ENCODE assay signal across 9 cellular contexts in the genomic region with DNA sequence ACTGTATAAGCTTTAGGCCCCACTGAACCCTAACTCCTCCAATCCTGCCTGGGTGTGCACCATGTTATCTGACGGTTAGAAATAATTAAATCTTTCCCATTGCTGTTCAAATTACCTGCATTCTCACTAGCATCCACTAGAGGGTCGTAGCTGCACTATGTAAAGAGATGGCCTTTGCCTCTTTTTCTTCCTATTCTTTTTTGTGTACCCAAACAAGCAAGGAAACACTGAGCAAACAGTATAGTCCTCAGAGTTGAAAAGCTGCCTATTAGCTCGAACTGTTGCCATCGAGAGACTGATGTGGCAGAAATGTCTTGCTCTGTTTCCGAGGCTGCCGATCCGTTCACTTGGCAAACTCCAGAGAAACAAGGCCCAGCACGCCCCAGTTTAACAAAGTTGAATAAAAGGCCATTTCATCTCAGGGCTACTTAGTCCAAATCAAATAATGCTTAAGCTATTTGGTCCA.
DNase-seq lines count a peak whose midpoint lies in the region; ATAC-seq and TF ChIP-seq lines count a peak whose summit lies in the region.
"Had no signal": no experiment of that assay in that cellular context is flagged by ENCODE, and none has a peak within 500 bp of the region (broad histone marks: within the 10 kb centered on the region; RNA-seq: fewer than 3 reads in every experiment).

No MANE protein-coding gene starts in this region.

- H3K4me1 Mint-ChIP-seq in effector memory CD8-positive, alpha-beta T cell (ENCODE audit: low read depth in 2 of 2), result no peaks in the 10 kb centered on the region

- ATAC-seq in HG02852 (IDR thresholded peaks at IDR 0.05; ENCODE audit: unreplicated experiment) (peak; percentile 79), lung (ENCODE audit: insufficient read depth, low FRiP score) (peak; percentile 89)
- ATAC-seq in effector memory CD8-positive, alpha-beta T cell (replicated peaks), result peak; percentile 61

- no peaks in the 10 kb centered on the region for H3K36me3 Mint-ChIP-seq in effector memory CD8-positive, alpha-beta T cell (ENCODE audit: insufficient read depth)

- peaks cover 7 to 10% of the 10 kb centered on the region in 2 donors for H3K27me3 Mint-ChIP-seq in effector memory CD8-positive, alpha-beta T cell

- no peak overlapping the region for H3K27ac Mint-ChIP-seq in effector memory CD8-positive, alpha-beta T cell

- DNase-seq in AG20443 (ENCODE audit: low spot score) (peak; percentile 54), GM13976 (ENCODE audit: low spot score) (peak; percentile 34), NCI-H128 (lab: John Stamatoyannopoulos, UW; ENCODE audit: unreplicated experiment) (peak; percentile 40), T1000 (lab: John Stamatoyannopoulos, UW) (peak; percentile 19), lung (ENCODE audit: low spot score) (peak; percentile 31), substantia nigra (lab: John Stamatoyannopoulos, UW) (peak in 36 of 49 donors; percentile 1 to 71 (median 33))
- peak; percentile 7 to 31 (median 8) for DNase-seq in effector memory CD8-positive, alpha-beta T cell

- no peaks in the 10 kb centered on the region for H3K4me1 ChIP-seq in lung (ENCODE audit: control insufficient read depth in 2 of 2, insufficient read depth in 2 of 2, low read length in 2 of 2)
- H3K4me1 ChIP-seq: SJSA1 had no signal

- 43 to 49% methylated on average over 8 of the region's 8 CpGs for WGBS in lung, 2 donors

- H3K27me3 ChIP-seq in lung (ENCODE audit: control insufficient read depth, insufficient read depth), result no peaks in the 10 kb centered on the region
- H3K27me3 ChIP-seq: SJSA1 had no signal

- no peaks in the 10 kb centered on the region for H3K36me3 ChIP-seq in lung (ENCODE audit: control insufficient read depth in 2 of 2, insufficient read depth in 2 of 2, low read length in 2 of 2)
- H3K36me3 ChIP-seq: SJSA1 had no signal

- H3K4me3 Mint-ChIP-seq in effector memory CD8-positive, alpha-beta T cell, result no peak overlapping the region

- no peaks in the 10 kb centered on the region for H3K9me3 ChIP-seq in lung (ENCODE audit: control insufficient read depth in 2 of 2, insufficient read depth in 1 of 2, low read length in 1 of 2)
- H3K9me3 ChIP-seq: SJSA1 had no signal

- H3K27ac ChIP-seq in lung (ENCODE audit: low read depth in 1 of 2, low read length in 1 of 2) (no peak overlapping the region), substantia nigra (ENCODE audit: low read depth, low read length, poor library complexity, severe bottlenecking) (peak overlapping the region; percentile 50)
- H3K27ac ChIP-seq: SJSA1 had no signal

- in situ Hi-C loops in GM13976 (cut with MboI; ENCODE audit: low sequenced_read_pairs, unreplicated experiment), result loop anchor here (25.0 kb wide), 2 partner anchors 477 to 727 kb away; partner anchors contain the start of gene CEMIP2

- H3K4me3 ChIP-seq in lung, result no peak overlapping the region
- H3K4me3 ChIP-seq: SJSA1 had no signal

- no peaks in the 10 kb centered on the region for H3K9me3 Mint-ChIP-seq in effector memory CD8-positive, alpha-beta T cell

- TF ChIP-seq CTCF in GM13976 (IDR thresholded peaks at IDR 0.05; ENCODE audit: borderline replicate concordance, control extremely low read depth, extremely low read depth, insufficient read depth, missing control alignments), result peak; percentile 67
- TF ChIP-seq CTCF in lung (IDR thresholded peaks at IDR 0.05; ENCODE audit: control extremely low read depth, extremely low read depth), result peak; percentile 63
